Comparison of ENCODE assay signal across 8 cellular contexts in genomic region chr19:18020212-18021067, GRCh38. TPM values are rescaled to one million over a fixed set of nuclear protein-coding genes. Genes with fewer than 3 reads are reported as not detected.
A peak's percentile ranks its signal among the peaks of the same experiment; 100 is the strongest.
DNase-seq lines count a peak whose midpoint lies in the region; ATAC-seq lines count a peak whose summit lies in the region.

No MANE protein-coding gene starts in this region.

- H3K27ac ChIP-seq in CD4-positive, alpha-beta memory T cell (ENCODE audit: low read depth, low read length): peak overlapping the region; percentile 66

- no peaks in the 10 kb centered on the region for H3K9me3 Mint-ChIP-seq in CD4-positive, alpha-beta memory T cell
- H3K9me3 Mint-ChIP-seq in T-cell: no peaks in the 10 kb centered on the region

- H3K9me3 ChIP-seq in CD4-positive, alpha-beta memory T cell (ENCODE audit: control insufficient read depth in 1 of 2, low read length in 2 of 2): no peaks in the 10 kb centered on the region

- peak overlapping the region in 4 of 8 donors; percentile 6 to 85 (median 34) for H3K4me3 Mint-ChIP-seq in CD4-positive, alpha-beta memory T cell
- peak overlapping the region in 1 of 3 donors; percentile 64 for H3K4me3 Mint-ChIP-seq in T-cell

- peaks cover 2% of the 10 kb centered on the region for H3K36me3 ChIP-seq in CD4-positive, alpha-beta memory T cell (ENCODE audit: insufficient read depth, low read length)

- H3K27me3 Mint-ChIP-seq in CD4-positive, alpha-beta memory T cell: no peaks in the 10 kb centered on the region
- H3K27me3 Mint-ChIP-seq in T-cell: no peaks in the 10 kb centered on the region

- no peak for DNase-seq in CD4-positive, alpha-beta memory T cell
- DNase-seq in T-cell: no peak
- peak; percentile 54 for DNase-seq in glomerular visceral epithelial cell (ENCODE audit: extremely low spot score)
- peak; percentile 94 for DNase-seq in posterior vena cava (ENCODE audit: low spot score)
- DNase-seq in stimulated activated CD4-positive, alpha-beta T cell treated with anti-CD3 and anti-CD28 coated beads, Interleukin-2, amount 100 ng/mL, for 48 hours: no peak
- no peak for DNase-seq in iPS-NIHi7 (ENCODE audit: extremely low spot score)
- DNase-seq in OCI-M2 (lab: John Stamatoyannopoulos, UW; ENCODE audit: unreplicated experiment): no peak

- peaks cover 68% of the 10 kb centered on the region for H3K4me1 ChIP-seq in CD4-positive, alpha-beta memory T cell (ENCODE audit: insufficient read depth, low read length)

- POLR2A ChIA-PET in CD4-positive, alpha-beta memory T cell (lab: Charles Lee; ENCODE audit: partially characterized antibody): interaction anchor here (0.7 to 7.6 kb wide), 9 partner anchors 10 to 36 kb away, joined by 3 to 135 read pairs (median 5); partner anchors contain the start of gene ARRDC2
- POLR2A ChIA-PET in T-cell (lab: Charles Lee): interaction anchor here (0.6 to 0.7 kb wide), 3 partner anchors 10 to 33 kb away, joined by 3 to 7 read pairs (median 6); no protein-coding TSS in a partner anchor

- peak overlapping the region; percentile 91 to 99 (median 96) for H3K27ac Mint-ChIP-seq in CD4-positive, alpha-beta memory T cell
- peak overlapping the region; percentile 91 to 98 for H3K27ac Mint-ChIP-seq in T-cell

- ATAC-seq in T-cell (replicated peaks in 1 of 4): no peak
- ATAC-seq in HG03571 (IDR thresholded peaks at IDR 0.05; ENCODE audit: unreplicated experiment): no peak

- no peaks in the 10 kb centered on the region for H3K27me3 ChIP-seq in CD4-positive, alpha-beta memory T cell (ENCODE audit: insufficient read depth, low read length)

- intact Hi-C loops in CD4-positive, alpha-beta memory T cell (cut with micrococcal nuclease): loop anchor here (1.0 kb wide), 1 partner anchor 12 kb away; the partner anchor contains the start of gene ARRDC2
- intact Hi-C loops in posterior vena cava (cut with DNase I): no loop called here

- no peak overlapping the region for H3K4me3 ChIP-seq in CD4-positive, alpha-beta memory T cell (ENCODE audit: low read length in 2 of 2)

- CTCF ChIA-PET in CD4-positive, alpha-beta memory T cell (lab: Charles Lee; ENCODE audit: partially characterized antibody): interaction anchor here (1.0 kb wide), 1 partner anchor 13 kb away, joined by 4 read pairs; no protein-coding TSS in a partner anchor
- CTCF ChIA-PET in T-cell (lab: Charles Lee): no interaction called here

- peaks cover 3 to 7% of the 10 kb centered on the region in 2 donors for H3K36me3 Mint-ChIP-seq in CD4-positive, alpha-beta memory T cell
- peaks cover 3% of the 10 kb centered on the region for H3K36me3 Mint-ChIP-seq in T-cell

- peaks cover 42 to 77% (median 60%) of the 10 kb centered on the region in 4 donors for H3K4me1 Mint-ChIP-seq in CD4-positive, alpha-beta memory T cell
- peaks cover 74 to 81% (median 77%) of the 10 kb centered on the region in 3 donors for H3K4me1 Mint-ChIP-seq in T-cell

RNA-seq across cellular contexts. Expression of gene ARRDC2, which starts 12.5 kb away (rescaled TPM):
- total RNA-seq in CD4-positive, alpha-beta memory T cell: 100 to 1,000 TPM; 136 to 138 TPM
- polyA plus RNA-seq in CD4-positive, alpha-beta memory T cell: 10 to 100 TPM; 39.8 to 47.9 TPM
- 100 to 1,000 TPM; 163 to 195 (median 188) TPM for total RNA-seq in T-cell
- 10 to 100 TPM; 21.0 to 25.2 TPM for total RNA-seq in posterior vena cava

RNA-seq across cellular contexts. Expression of gene KCNN1, which starts 53.5 kb away (rescaled TPM):
- total RNA-seq in CD4-positive, alpha-beta memory T cell: not detected
- not detected for polyA plus RNA-seq in CD4-positive, alpha-beta memory T cell
- total RNA-seq in T-cell (not detected), posterior vena cava (under 1 TPM in 1 of 2 donors, not detected in 1; 0.33 TPM)

Comparison
In these comparisons a context has a peak if more than half of its experiments do, and no peak if none do; other contexts are left out.
1. DNase-seq: peak in glomerular visceral epithelial cell (single experiment) and posterior vena cava (single experiment); none in CD4-positive, alpha-beta memory T cell (0 of 5), T-cell (0 of 34), stimulated activated CD4-positive, alpha-beta T cell treated with anti-CD3 and anti-CD28 coated beads, Interleukin-2, amount 100 ng/mL, for 48 hours (0 of 2), iPS-NIHi7 (single experiment) and OCI-M2 (single experiment).
2. RNA of gene ARRDC2, which starts 12.5 kb away (total RNA-seq): 163 to 195 TPM in T-cell and 136 to 138 TPM in CD4-positive, alpha-beta memory T cell; 21.0 to 25.2 TPM in posterior vena cava; every median in the first group is over 4 times any median in the second.